ENCODE assay signal across 7 cellular contexts in genomic region chr11:118918128-118918685, GRCh38. TPM values are rescaled to one million over a fixed set of nuclear protein-coding genes. Genes with fewer than 3 reads are reported as not detected.
DNase-seq lines count a peak whose midpoint lies in the region; ATAC-seq, FAIRE-seq and TF ChIP-seq lines count a peak whose summit lies in the region.

No MANE protein-coding gene starts in this region.

- peak overlapping the region; percentile 14 for H3K4me3 ChIP-seq in astrocyte (ENCODE audit: insufficient read depth, low read depth, low read length)
- H3K4me3 ChIP-seq in iPS-15b (ENCODE audit: low read depth, low read length), result peak overlapping the region; percentile 63
- H3K4me3 ChIP-seq in skeletal muscle satellite cell (ENCODE audit: low read length), result peak overlapping the region; percentile 53

- no peaks in the 10 kb centered on the region for H3K9me3 ChIP-seq in astrocyte (ENCODE audit: insufficient read depth, low read depth, low read length)
- no peaks in the 10 kb centered on the region for H3K9me3 ChIP-seq in iPS-15b (ENCODE audit: control insufficient read depth, insufficient read depth, low read length)
- H3K9me3 ChIP-seq in skeletal muscle satellite cell (replicated peaks; ENCODE audit: low read length), result no peaks in the 10 kb centered on the region

- H3K27me3 Mint-ChIP-seq in astrocyte (ENCODE audit: low read depth, unreplicated experiment), result no peaks in the 10 kb centered on the region

- DNase-seq in EH (ENCODE audit: low read depth) (peak; percentile 97), NCI-H2196 (lab: John Stamatoyannopoulos, UW; ENCODE audit: unreplicated experiment) (peak; percentile 88), astrocyte (ENCODE audit: low read depth) (peak; percentile 89), middle frontal gyrus (ENCODE audit: extremely low spot score, low spot score) (no peak)

- no peaks in the 10 kb centered on the region for H3K9me3 Mint-ChIP-seq in astrocyte (ENCODE audit: unreplicated experiment)

- peaks cover 70% of the 10 kb centered on the region for H3K4me1 Mint-ChIP-seq in astrocyte (ENCODE audit: low read depth, unreplicated experiment)

- H3K4me2 ChIP-seq in astrocyte (ENCODE audit: low read length) (peak overlapping the region; percentile 98), skeletal muscle satellite cell (ENCODE audit: low read length) (peak overlapping the region; percentile 75)

- H3K36me3 Mint-ChIP-seq in astrocyte (ENCODE audit: low read depth, unreplicated experiment), result no peaks in the 10 kb centered on the region

- no peaks in the 10 kb centered on the region for H3K27me3 ChIP-seq in astrocyte (ENCODE audit: insufficient read depth, low read length)
- no peaks in the 10 kb centered on the region for H3K27me3 ChIP-seq in iPS-15b (ENCODE audit: control insufficient read depth, insufficient read depth, low read length)
- no peaks in the 10 kb centered on the region for H3K27me3 ChIP-seq in skeletal muscle satellite cell (ENCODE audit: control insufficient read depth, insufficient read depth, low read length)

- no peak for ATAC-seq in HG03565 (IDR thresholded peaks at IDR 0.05; ENCODE audit: unreplicated experiment)

- no peaks in the 10 kb centered on the region for H3K36me3 ChIP-seq in astrocyte (ENCODE audit: insufficient read depth, low read length)
- peaks cover 3% of the 10 kb centered on the region for H3K36me3 ChIP-seq in iPS-15b (ENCODE audit: control insufficient read depth, insufficient read depth, low read length)
- no peaks in the 10 kb centered on the region for H3K36me3 ChIP-seq in skeletal muscle satellite cell (ENCODE audit: insufficient read depth, low read length)

- no peak for TF ChIP-seq CTCF in astrocyte (IDR thresholded peaks at IDR 0.05; ENCODE audit: insufficient read depth, low read depth, low read length)

- peaks cover 45% of the 10 kb centered on the region for H4K20me1 ChIP-seq in astrocyte (ENCODE audit: insufficient read depth, low read length)

- H3K79me2 ChIP-seq in astrocyte (ENCODE audit: insufficient read depth, low read length), result peaks cover 97% of the 10 kb centered on the region

- no peak for FAIRE-seq in astrocyte (lab: Jason Lieb, UNC)

- H3K27ac Mint-ChIP-seq in astrocyte (ENCODE audit: unreplicated experiment), result peak overlapping the region; percentile 99

- H3K4me1 ChIP-seq in astrocyte (ENCODE audit: insufficient read depth, low read length) (peaks cover 96% of the 10 kb centered on the region), iPS-15b (ENCODE audit: control insufficient read depth, insufficient read depth, low read length) (peaks cover 61% of the 10 kb centered on the region), skeletal muscle satellite cell (ENCODE audit: control insufficient read depth, insufficient read depth, low read length) (peaks cover 98% of the 10 kb centered on the region)

- H3K9ac ChIP-seq in astrocyte (ENCODE audit: low read length) (peak overlapping the region; percentile 86), iPS-15b (ENCODE audit: low read depth, low read length) (peak overlapping the region; percentile 37), skeletal muscle satellite cell (ENCODE audit: low read depth, low read length) (peak overlapping the region; percentile 78)

- H3K4me3 Mint-ChIP-seq in astrocyte (ENCODE audit: unreplicated experiment), result peak overlapping the region; percentile 74

- peak overlapping the region; percentile 93 for H3K27ac ChIP-seq in astrocyte (ENCODE audit: low read depth, low read length)

- H2AFZ ChIP-seq in astrocyte (ENCODE audit: low read depth, low read length), result no peak overlapping the region

RNA-seq across cellular contexts. Expression of gene BCL9L, which starts 7.5 kb away (rescaled TPM):
- 128 and 138 TPM in 2 replicates for total RNA-seq in astrocyte
- 22.3 and 25.1 TPM in 2 replicates for total RNA-seq in skeletal muscle satellite cell (2012; rRNA removed)

RNA-seq across cellular contexts. Expression of gene CXCR5, which starts 34.5 kb away (rescaled TPM):
- 0.07 and 0.12 TPM in 2 replicates for total RNA-seq in astrocyte
- total RNA-seq in skeletal muscle satellite cell (2012; rRNA removed), result not detected in 2 replicates

RNA-seq across cellular contexts. Expression of gene UPK2, which starts 37.9 kb away (rescaled TPM):
- 0.43 TPM in 1 of 2 replicates, not detected in the other for total RNA-seq in astrocyte
- not detected in 2 replicates for total RNA-seq in skeletal muscle satellite cell (2012; rRNA removed)

RNA-seq across cellular contexts. Expression of gene FOXR1, which starts 53.4 kb away (rescaled TPM):
- total RNA-seq in astrocyte, result not detected in 2 replicates
- not detected in 2 replicates for total RNA-seq in skeletal muscle satellite cell (2012; rRNA removed)
